Comparison of ENCODE assay signal across 21 cellular contexts in genomic region chr21:30233636-30234035, GRCh38. TPM values are rescaled to one million over a fixed set of nuclear protein-coding genes. Genes with fewer than 3 reads are reported as not detected.
DNase-seq lines count a peak whose midpoint lies in the region; ATAC-seq, FAIRE-seq and TF ChIP-seq lines count a peak whose summit lies in the region.
"Had no signal": no experiment of that assay in that cellular context is flagged by ENCODE, and none has a peak within 500 bp of the region (broad histone marks: within the 10 kb centered on the region; RNA-seq: fewer than 3 reads in every experiment).

No MANE protein-coding gene starts in this region.

- intact Hi-C loops in PC-9 (cut with micrococcal nuclease; ENCODE audit: unreplicated experiment) (no loop called here), sciatic nerve (cut with DNase I) (no loop called here), posterior vena cava (cut with DNase I) (no loop called here)

- no peaks in the 10 kb centered on the region; the same call in 1 of the 2 replicates for H3K36me3 ChIP-seq in PC-9 (ENCODE audit: low read depth)

- no peaks in the 10 kb centered on the region for H3K27me3 ChIP-seq in PC-9 (ENCODE audit: insufficient read depth, low read depth)

- H3K4me2 ChIP-seq in PC-9: no peak overlapping the region
- H3K4me2 ChIP-seq: A549 had no signal

- H4K20me1 ChIP-seq in PC-9 (ENCODE audit: insufficient read depth): no peaks in the 10 kb centered on the region

- peaks cover 23% of the 10 kb centered on the region for H3K4me1 ChIP-seq in PC-9 (replicated peaks; ENCODE audit: insufficient read depth)
- H3K4me1 ChIP-seq: A549 had no signal

- CTCF ChIA-PET in PC-9 (lab: Charles Lee): no interaction called here

- ATAC-seq in sciatic nerve: peak; percentile 75
- ATAC-seq: A549, GM12878 had no signal

- H3K79me2 ChIP-seq in PC-9 (ENCODE audit: low read depth): no peaks in the 10 kb centered on the region

- no peak for FAIRE-seq in H54 (lab: Jason Lieb, UNC)
- FAIRE-seq: A549, GM12878, H1, RCC 7860 had no signal

- peak overlapping the region; percentile 79 for H3K27ac ChIP-seq in PC-9
- H3K27ac ChIP-seq: A549 had no signal

- POLR2A ChIA-PET in PC-9 (lab: Charles Lee; ENCODE audit: unreplicated experiment): no interaction called here

- no TSS peak for BruUV-seq in PC-9 (replicated peaks; lab: Mats Ljungman, UMichigan)

- H3F3A ChIP-seq in PC-9 (ENCODE audit: insufficient read depth, low read depth): peaks cover 15% of the 10 kb centered on the region

- no peak for TF ChIP-seq POLR2A in H54 (IDR thresholded peaks at IDR 0.05; ENCODE audit: low read depth, low read length)

- TF ChIP-seq CTCF in AG10803 (conservative IDR thresholded peaks at IDR 0.05; ENCODE audit: low read length) (no peak), PC-9 (conservative IDR thresholded peaks at IDR 0.05) (no peak)

- no peaks in the 10 kb centered on the region for H3K9me3 ChIP-seq in PC-9 (ENCODE audit: insufficient read depth, low read depth)
- H3K9me3 ChIP-seq: A549 had no signal

- H3K9me2 ChIP-seq in PC-9 (ENCODE audit: insufficient read depth): no peaks in the 10 kb centered on the region

- H2AFZ ChIP-seq in PC-9: no peak overlapping the region

- peak; percentile 2 for DNase-seq in AG10803 (ENCODE audit: low read depth)
- DNase-seq in PC-9: no peak
- peak; percentile 40 for DNase-seq in fibroblast of the conjunctiva (ENCODE audit: low read depth)
- no peak for DNase-seq in sciatic nerve (ENCODE audit: low spot score)
- DNase-seq in SW480 (ENCODE audit: low spot score): no peak
- no peak for DNase-seq in H54 (ENCODE audit: insufficient read length, low spot score)
- no peak for DNase-seq in posterior vena cava (ENCODE audit: low spot score)
- DNase-seq: CD4-positive, alpha-beta T cell; DMS79; HFFc6; NCI-H1417 treated with DMSO at 0.1 percent for 48 hours; NCI-H345; NCI-H774; SIG-M5 had no signal

- no peak overlapping the region for H3K4me3 ChIP-seq in AG10803 (ENCODE audit: low read length)
- H3K4me3 ChIP-seq in PC-9: no peak overlapping the region
- H3K4me3 ChIP-seq: A549, GM12878 had no signal

RNA-seq across cellular contexts. Expression of gene CLDN8, which starts 17.7 kb away (rescaled TPM):
- total RNA-seq in PC-9 (2021): 0.55 and 1.2 TPM in 2 replicates
- total RNA-seq in sciatic nerve: not detected
- total RNA-seq in posterior vena cava: not detected
- total RNA-seq: B cell; CD4-positive, alpha-beta T cell; G401; GM12878; H1; HFFc6; HT1080 had no signal

RNA-seq across cellular contexts. Expression of gene KRTAP24-1, which starts 49.1 kb away (rescaled TPM):
- total RNA-seq in PC-9 (2021): not detected in 2 replicates
- not detected for total RNA-seq in sciatic nerve
- total RNA-seq in posterior vena cava: not detected
- total RNA-seq: B cell; CD4-positive, alpha-beta T cell; G401; GM12878; H1; HFFc6; HT1080 had no signal

RNA-seq across cellular contexts. Expression of gene KRTAP25-1, which starts 55.7 kb away (rescaled TPM):
- total RNA-seq in PC-9 (2021) (not detected in 2 replicates), sciatic nerve (not detected), posterior vena cava (not detected)
- total RNA-seq: B cell; CD4-positive, alpha-beta T cell; G401; GM12878; H1; HFFc6; HT1080 had no signal

Comparison
In these comparisons a context has a peak if more than half of its experiments do, and no peak if none do; other contexts are left out.
1. DNase-seq: peak in AG10803 (single experiment) and fibroblast of the conjunctiva (single experiment); none in PC-9 (0 of 2), sciatic nerve (single experiment), SW480 (single experiment), H54 (single experiment) and posterior vena cava (single experiment).